ENCODE assay signal across 17 cellular contexts in the genomic region with DNA sequence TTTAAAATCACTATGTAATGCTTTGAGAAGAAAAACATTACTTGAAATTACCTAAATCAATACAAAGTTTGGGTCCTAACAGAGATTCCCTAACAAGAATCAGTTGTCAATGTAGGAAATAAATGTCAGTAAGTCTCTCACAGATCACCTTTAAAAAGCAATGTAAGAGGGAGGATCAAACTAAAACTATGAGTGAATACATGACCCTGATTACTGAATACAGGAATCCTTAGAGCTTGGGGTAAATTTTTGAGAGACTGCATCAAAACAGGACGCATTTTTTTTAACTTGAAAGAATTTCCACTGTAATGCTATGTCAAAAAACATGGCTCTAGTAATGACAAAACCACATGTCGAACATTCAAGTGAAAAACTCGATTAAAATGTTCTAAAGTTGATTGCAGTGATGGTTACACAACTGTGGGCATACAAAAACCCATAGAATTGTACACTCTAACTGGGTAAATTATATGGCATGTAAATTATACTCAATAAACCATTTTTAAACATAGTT. TPM values are rescaled to one million over a fixed set of nuclear protein-coding genes. Genes with fewer than 3 reads are reported as not detected.
DNase-seq lines count a peak whose midpoint lies in the region; ATAC-seq and TF ChIP-seq lines count a peak whose summit lies in the region.
"Had no signal": no experiment of that assay in that cellular context is flagged by ENCODE, and none has a peak within 500 bp of the region (broad histone marks: within the 10 kb centered on the region; RNA-seq: fewer than 3 reads in every experiment).

No MANE protein-coding gene starts in this region.

- H3K9me3 ChIP-seq in MG63 = peaks cover 13% of the 10 kb centered on the region
- H3K9me3 ChIP-seq: BE2C, Caco-2 had no signal

- H3K27me3 ChIP-seq in MG63 = no peaks in the 10 kb centered on the region
- H3K27me3 ChIP-seq: BE2C had no signal

- no peaks in the 10 kb centered on the region for H3K9me3 Mint-ChIP-seq in activated naive CD4-positive, alpha-beta T cell treated with anti-CD3 and anti-CD28 coated beads, Interleukin-2, amount 50 U/mL, for 72 hours
- H3K9me3 Mint-ChIP-seq in activated naive CD4-positive, alpha-beta T cell treated with anti-CD3 and anti-CD28 coated beads for 36 hours = no peaks in the 10 kb centered on the region
- H3K9me3 Mint-ChIP-seq in HFFc6 = no peaks in the 10 kb centered on the region
- no peaks in the 10 kb centered on the region for H3K9me3 Mint-ChIP-seq in stimulated activated effector memory CD8-positive, alpha-beta T cell treated with anti-CD3 and anti-CD28 coated beads, Interleukin-12 subunit alpha, Interleukin-12 subunit beta, amount 100 ng/mL, for 72 hours

- CTCF ChIA-PET in activated naive CD4-positive, alpha-beta T cell treated with anti-CD3 and anti-CD28 coated beads for 36 hours (lab: Charles Lee) = interaction anchor here (0.6 kb wide), 1 partner anchor 134 kb away, joined by 3 read pairs; no protein-coding TSS in a partner anchor

- no peak overlapping the region for H3K27ac Mint-ChIP-seq in activated naive CD4-positive, alpha-beta T cell treated with anti-CD3 and anti-CD28 coated beads, Interleukin-2, amount 50 U/mL, for 72 hours
- no peak overlapping the region for H3K27ac Mint-ChIP-seq in activated naive CD4-positive, alpha-beta T cell treated with anti-CD3 and anti-CD28 coated beads for 36 hours
- peak overlapping the region; percentile 79 for H3K27ac Mint-ChIP-seq in HFFc6
- peak overlapping the region; percentile 65 for H3K27ac Mint-ChIP-seq in stimulated activated effector memory CD8-positive, alpha-beta T cell treated with anti-CD3 and anti-CD28 coated beads, Interleukin-12 subunit alpha, Interleukin-12 subunit beta, amount 100 ng/mL, for 72 hours

- intact Hi-C loops in activated naive CD4-positive, alpha-beta T cell treated with anti-CD3 and anti-CD28 coated beads for 36 hours (cut with micrococcal nuclease) = loop anchor here (2.0 kb wide), 1 partner anchor 19 kb away; no protein-coding TSS in a partner anchor

- H3K4me1 Mint-ChIP-seq in activated naive CD4-positive, alpha-beta T cell treated with anti-CD3 and anti-CD28 coated beads for 36 hours (ENCODE audit: low read depth) = peaks cover 9% of the 10 kb centered on the region
- peaks cover 20% of the 10 kb centered on the region for H3K4me1 Mint-ChIP-seq in HFFc6 (ENCODE audit: low read depth)
- H3K4me1 Mint-ChIP-seq in stimulated activated effector memory CD8-positive, alpha-beta T cell treated with anti-CD3 and anti-CD28 coated beads, Interleukin-12 subunit alpha, Interleukin-12 subunit beta, amount 100 ng/mL, for 72 hours = peaks cover 20% of the 10 kb centered on the region

- no peak for TF ChIP-seq CTCF in HFFc6 (IDR thresholded peaks at IDR 0.05)

- peaks cover 60% of the 10 kb centered on the region for H3K36me3 ChIP-seq in MG63
- H3K36me3 ChIP-seq: BE2C had no signal

- H3K4me3 Mint-ChIP-seq in activated naive CD4-positive, alpha-beta T cell treated with anti-CD3 and anti-CD28 coated beads for 36 hours = no peak overlapping the region
- no peak overlapping the region for H3K4me3 Mint-ChIP-seq in HFFc6
- H3K4me3 Mint-ChIP-seq in stimulated activated effector memory CD8-positive, alpha-beta T cell treated with anti-CD3 and anti-CD28 coated beads, Interleukin-12 subunit alpha, Interleukin-12 subunit beta, amount 100 ng/mL, for 72 hours = peak overlapping the region; percentile 32
- H3K4me3 Mint-ChIP-seq: CD4-positive, CD25-positive, alpha-beta regulatory T cell had no signal

- peak; percentile 29 to 93 for ATAC-seq in activated naive CD4-positive, alpha-beta T cell treated with anti-CD3 and anti-CD28 coated beads, Interleukin-2, amount 50 U/mL, for 72 hours
- ATAC-seq in stimulated activated effector memory CD8-positive, alpha-beta T cell treated with anti-CD3 and anti-CD28 coated beads, Interleukin-12 subunit alpha, Interleukin-12 subunit beta, amount 100 ng/mL, for 72 hours = peak; percentile 93
- ATAC-seq: HepG2, Right ventricle myocardium inferior had no signal

- no peak for DNase-seq in activated naive CD4-positive, alpha-beta T cell treated with anti-CD3 and anti-CD28 coated beads, Interleukin-2, amount 50 U/mL, for 72 hours (ENCODE audit: low spot score in 2 of 2)
- DNase-seq in activated naive CD4-positive, alpha-beta T cell treated with anti-CD3 and anti-CD28 coated beads for 36 hours = no peak
- DNase-seq in HFFc6 = no peak
- peak; percentile 31 for DNase-seq in fibroblast of gingiva (ENCODE audit: low read depth)
- DNase-seq in stimulated activated effector memory CD8-positive, alpha-beta T cell treated with anti-CD3 and anti-CD28 coated beads, Interleukin-12 subunit alpha, Interleukin-12 subunit beta, amount 100 ng/mL, for 72 hours (ENCODE audit: low spot score in 2 of 2) = no peak
- no peak for DNase-seq in OCI-M2 (lab: John Stamatoyannopoulos, UW; ENCODE audit: unreplicated experiment)
- DNase-seq in MG63 = no peak
- DNase-seq: BE2C; Caco-2; CD4-positive, CD25-positive, alpha-beta regulatory T cell; DMS153; KBM-7; NCI-H1694 treated with DMSO at 0.1 percent for 48 hours had no signal

- no peaks in the 10 kb centered on the region for H3K27me3 Mint-ChIP-seq in activated naive CD4-positive, alpha-beta T cell treated with anti-CD3 and anti-CD28 coated beads for 36 hours (ENCODE audit: low read depth)
- no peaks in the 10 kb centered on the region for H3K27me3 Mint-ChIP-seq in HFFc6 (ENCODE audit: insufficient read depth)
- H3K27me3 Mint-ChIP-seq: CD4-positive, CD25-positive, alpha-beta regulatory T cell had no signal

- peaks cover 5% of the 10 kb centered on the region in 2 donors for H3K36me3 Mint-ChIP-seq in activated naive CD4-positive, alpha-beta T cell treated with anti-CD3 and anti-CD28 coated beads, Interleukin-2, amount 50 U/mL, for 72 hours
- H3K36me3 Mint-ChIP-seq in activated naive CD4-positive, alpha-beta T cell treated with anti-CD3 and anti-CD28 coated beads for 36 hours (ENCODE audit: low read depth) = peaks cover 9% of the 10 kb centered on the region
- H3K36me3 Mint-ChIP-seq in HFFc6 (ENCODE audit: low read depth) = peaks cover 5% of the 10 kb centered on the region
- H3K36me3 Mint-ChIP-seq in stimulated activated effector memory CD8-positive, alpha-beta T cell treated with anti-CD3 and anti-CD28 coated beads, Interleukin-12 subunit alpha, Interleukin-12 subunit beta, amount 100 ng/mL, for 72 hours = peaks cover 20% of the 10 kb centered on the region

- H3K4me3 ChIP-seq in MG63 = no peak overlapping the region

RNA-seq across cellular contexts. Expression of a gene that starts 21.8 kb away (rescaled TPM):
- total RNA-seq in activated naive CD4-positive, alpha-beta T cell treated with anti-CD3 and anti-CD28 coated beads, Interleukin-2, amount 50 U/mL, for 72 hours = 1 to 10 TPM; 4.0 to 7.9 TPM
- 1 to 10 TPM; 3.5 to 3.8 TPM for total RNA-seq in activated naive CD4-positive, alpha-beta T cell treated with anti-CD3 and anti-CD28 coated beads for 36 hours
- 10 to 100 TPM in 2 of 6 experiments, 1 to 10 TPM in 4; 6.7 to 10.4 (median 9.0) TPM for total RNA-seq in HFFc6 (2021; fragmentation: NEBNext Ultra II Directional; extraction: Animal tissue kit (Norgen Biotek cat#: 25700))
- 75.4 and 95.2 TPM in 2 replicates for total RNA-seq in MG63 (2014; rRNA removed; shearing (Covaris generic); ENCODE audit: low replicate concordance)

RNA-seq across cellular contexts. Expression of a gene that starts 51.1 kb away (rescaled TPM):
- not detected for total RNA-seq in activated naive CD4-positive, alpha-beta T cell treated with anti-CD3 and anti-CD28 coated beads, Interleukin-2, amount 50 U/mL, for 72 hours
- not detected for total RNA-seq in activated naive CD4-positive, alpha-beta T cell treated with anti-CD3 and anti-CD28 coated beads for 36 hours
- total RNA-seq in HFFc6 (2021; fragmentation: NEBNext Ultra II Directional; extraction: Animal tissue kit (Norgen Biotek cat#: 25700)) = not detected
- total RNA-seq in MG63 (2014; rRNA removed; shearing (Covaris generic); ENCODE audit: low replicate concordance) = not detected in 2 replicates
- total RNA-seq: Caco-2; CD4-positive, CD25-positive, alpha-beta regulatory T cell; HepG2; NCI-H460; Right ventricle myocardium inferior; SK-MEL-5 had no signal

Comparison
In these comparisons a context has a peak if more than half of its experiments do, and no peak if none do; other contexts are left out.
1. H3K27ac Mint-ChIP-seq: peak in HFFc6 (single experiment) and stimulated activated effector memory CD8-positive, alpha-beta T cell treated with anti-CD3 and anti-CD28 coated beads, Interleukin-12 subunit alpha, Interleukin-12 subunit beta, amount 100 ng/mL, for 72 hours (single experiment); none in activated naive CD4-positive, alpha-beta T cell treated with anti-CD3 and anti-CD28 coated beads, Interleukin-2, amount 50 U/mL, for 72 hours (0 of 2) and activated naive CD4-positive, alpha-beta T cell treated with anti-CD3 and anti-CD28 coated beads for 36 hours (single experiment).